9 cellular contexts compared by ENCODE assay signal in genomic region chr12:110224379-110225304, GRCh38. TPM values are rescaled to one million over a fixed set of nuclear protein-coding genes. Genes with fewer than 3 reads are reported as not detected.
DNase-seq lines count a peak whose midpoint lies in the region; ATAC-seq and TF ChIP-seq lines count a peak whose summit lies in the region.
"Had no signal": no experiment of that assay in that cellular context is flagged by ENCODE, and none has a peak within 500 bp of the region (broad histone marks: within the 10 kb centered on the region; RNA-seq: fewer than 3 reads in every experiment).

No MANE protein-coding gene starts in this region.

- peak; percentile 81 to 84 for ATAC-seq in left cardiac atrium

- TF ChIP-seq CTCF in HFFc6 (IDR thresholded peaks at IDR 0.05): peak; percentile 79

- no peaks in the 10 kb centered on the region for H3K9me3 Mint-ChIP-seq in HFFc6
- H3K9me3 Mint-ChIP-seq: stimulated activated naive CD8-positive, alpha-beta T cell treated with anti-CD3 and anti-CD28 coated beads, Interleukin-15, Interleukin-2, amounts not matched to agents 100 ng/mL and 50 ng/mL, for 24 hours had no signal

- DNase-seq in A172 (ENCODE audit: low spot score) (peak; percentile 55), HFFc6 (peak; percentile 85), left cardiac atrium (no peak), T-helper 9 cell (no peak)
- DNase-seq in activated CD8-positive, alpha-beta memory T cell treated with anti-CD3 and anti-CD28 coated beads, Interleukin-2, amount 50 U/mL, for 48 hours: no peak
- no peak for DNase-seq in activated T-cell treated with anti-CD3 and anti-CD28 coated beads, Interleukin-2, amount 50 U/mL, for 48 hours

- H3K4me1 Mint-ChIP-seq in HFFc6 (ENCODE audit: low read depth): peaks cover 32% of the 10 kb centered on the region

- H3K27ac Mint-ChIP-seq in HFFc6: peak overlapping the region; percentile 76
- H3K27ac Mint-ChIP-seq: stimulated activated naive CD8-positive, alpha-beta T cell treated with anti-CD3 and anti-CD28 coated beads, Interleukin-15, Interleukin-2, amounts not matched to agents 100 ng/mL and 50 ng/mL, for 24 hours had no signal

- peaks cover 9% of the 10 kb centered on the region; the same call in 1 of the 2 replicates for H3K36me3 Mint-ChIP-seq in HFFc6 (ENCODE audit: low read depth)

- intact Hi-C loops in left cardiac atrium (cut with DNase I): loop anchor here in 1 of 2 donors (10.0 kb wide), 1 partner anchor 120 kb away; no protein-coding TSS in a partner anchor

- 35 to 56% (median 43%) methylated on average over 10 of the region's 10 CpGs for WGBS in adipose tissue, 3 donors

- peak overlapping the region; percentile 72 for H3K4me3 Mint-ChIP-seq in HFFc6
- H3K4me3 Mint-ChIP-seq: stimulated activated naive CD8-positive, alpha-beta T cell treated with anti-CD3 and anti-CD28 coated beads, Interleukin-15, Interleukin-2, amounts not matched to agents 100 ng/mL and 50 ng/mL, for 24 hours had no signal

- H3K27ac ChIP-seq in adipose tissue (ENCODE audit: low read depth, low read length) (peak overlapping the region; percentile 19), skin epidermis (peak overlapping the region in 20 of 21 experiments; percentile 17 to 81 (median 59))

- peak overlapping the region in 3 of 7 experiments; percentile 7 to 18 (median 9) for H3K4me3 ChIP-seq in skin epidermis

- 0 out of 2 replicates have a peak, but pooled peaks cover 3% of the 10 kb centered on the region for H3K27me3 Mint-ChIP-seq in HFFc6 (ENCODE audit: insufficient read depth)

RNA-seq across cellular contexts. Expression of gene ATP2A2, which starts 56.4 kb away (rescaled TPM):
- total RNA-seq in A172 (2014; rRNA removed; shearing (Covaris generic)): 93.0 and 108 TPM in 2 replicates
- total RNA-seq in HFFc6 (2021; fragmentation: NEBNext Ultra II Directional; extraction: Animal tissue kit (Norgen Biotek cat#: 25700)): 100 to 1,000 TPM; 254 to 286 (median 267) TPM
- polyA plus RNA-seq in adipose tissue: 10 to 100 TPM; 29.6 to 88.1 (median 35.4) TPM
- 1,000 to 10,000 TPM; 2,696 to 3,455 TPM for total RNA-seq in left cardiac atrium

Comparison
In these comparisons a context has a peak if more than half of its experiments do, and no peak if none do; other contexts are left out.
1. DNase-seq: peak in A172 (single experiment) and HFFc6 (single experiment); none in left cardiac atrium (single experiment), activated CD8-positive, alpha-beta memory T cell treated with anti-CD3 and anti-CD28 coated beads, Interleukin-2, amount 50 U/mL, for 48 hours (single experiment), T-helper 9 cell (single experiment) and activated T-cell treated with anti-CD3 and anti-CD28 coated beads, Interleukin-2, amount 50 U/mL, for 48 hours (0 of 2).
2. RNA of gene ATP2A2, which starts 56.4 kb away (total RNA-seq): 2,696 to 3,455 TPM in left cardiac atrium; 254 to 286 TPM in HFFc6 and 93.0 to 108 TPM in A172; every median in the first group is over 4 times any median in the second.